Comparison of ENCODE assay signal across 8 cellular contexts in genomic region chr22:18954333-18954732, GRCh38. TPM values are rescaled to one million over a fixed set of nuclear protein-coding genes. Genes with fewer than 3 reads are reported as not detected.
A peak's percentile ranks its signal among the peaks of the same experiment; 100 is the strongest.
DNase-seq lines count a peak whose midpoint lies in the region; ATAC-seq and TF ChIP-seq lines count a peak whose summit lies in the region.

No MANE protein-coding gene starts in this region.

- no peak overlapping the region for H3K27ac ChIP-seq in coronary artery

- no peaks in the 10 kb centered on the region for H3K9me3 Mint-ChIP-seq in activated CD4-positive, alpha-beta T cell treated with anti-CD3 and anti-CD28 coated beads, Interleukin-2, amount 10 ng/mL, durations not matched to agents 24 days and 14 days

- DNase-seq in NCI-H2081 (lab: John Stamatoyannopoulos, UW), result peak; percentile 15 to 44
- DNase-seq in NCI-H2081 treated with DMSO at 0.1 percent for 48 hours (lab: John Stamatoyannopoulos, UW), result no peak
- DNase-seq in NCI-H1105 treated with DMSO at 0.1 percent for 48 hours (lab: John Stamatoyannopoulos, UW), result peak; percentile 20
- peak; percentile 88 for DNase-seq in activated CD4-positive, alpha-beta T cell treated with anti-CD3 and anti-CD28 coated beads, Interleukin-2, amount 10 ng/mL, durations not matched to agents 24 days and 14 days
- DNase-seq in coronary artery (ENCODE audit: low spot score), result no peak
- peak; percentile 45 to 92 for DNase-seq in lower leg skin (ENCODE audit: low spot score in 2 of 2)
- DNase-seq in stimulated activated CD4-positive, alpha-beta T cell treated with anti-CD3 and anti-CD28 coated beads, TNF-alpha, amount 100 ng/mL, for 48 hours (ENCODE audit: low read depth in 3 of 3), result peak; percentile 19 to 40 (median 36)

- no peak for ATAC-seq in HG03439 (IDR thresholded peaks at IDR 0.05; ENCODE audit: unreplicated experiment)

- H3K4me3 ChIP-seq in coronary artery, result no peak overlapping the region
- H3K4me3 ChIP-seq in lower leg skin (ENCODE audit: low read depth, poor library complexity, severe bottlenecking), result no peak overlapping the region

- peak; percentile 71 for TF ChIP-seq CTCF in coronary artery (IDR thresholded peaks at IDR 0.05)
- TF ChIP-seq CTCF in lower leg skin (IDR thresholded peaks at IDR 0.05), result no peak

- TF ChIP-seq POLR2A in lower leg skin (IDR thresholded peaks at IDR 0.05), result no peak

- H3K4me3 Mint-ChIP-seq in activated CD4-positive, alpha-beta T cell treated with anti-CD3 and anti-CD28 coated beads, Interleukin-2, amount 10 ng/mL, durations not matched to agents 24 days and 14 days, result no peak overlapping the region

- no peak overlapping the region for H3K27ac Mint-ChIP-seq in activated CD4-positive, alpha-beta T cell treated with anti-CD3 and anti-CD28 coated beads, Interleukin-2, amount 10 ng/mL, durations not matched to agents 24 days and 14 days

- 0 to 2% methylated on average over 5 to 6 of the region's 10 CpGs for WGBS in lower leg skin, 2 donors

- no peaks in the 10 kb centered on the region for H3K36me3 Mint-ChIP-seq in activated CD4-positive, alpha-beta T cell treated with anti-CD3 and anti-CD28 coated beads, Interleukin-2, amount 10 ng/mL, durations not matched to agents 24 days and 14 days (ENCODE audit: low read depth)

- intact Hi-C loops in activated CD4-positive, alpha-beta T cell treated with anti-CD3 and anti-CD28 coated beads, Interleukin-2, amount 10 ng/mL, durations not matched to agents 24 days and 14 days (cut with micrococcal nuclease), result no loop called here
- intact Hi-C loops in lower leg skin (cut with DNase I; ENCODE audit: low total_unique reads), result no loop called here

- H3K4me1 Mint-ChIP-seq in activated CD4-positive, alpha-beta T cell treated with anti-CD3 and anti-CD28 coated beads, Interleukin-2, amount 10 ng/mL, durations not matched to agents 24 days and 14 days, result peaks cover 2% of the 10 kb centered on the region

- peaks cover 4% of the 10 kb centered on the region for H3K27me3 Mint-ChIP-seq in activated CD4-positive, alpha-beta T cell treated with anti-CD3 and anti-CD28 coated beads, Interleukin-2, amount 10 ng/mL, durations not matched to agents 24 days and 14 days

RNA-seq across cellular contexts. Expression of gene PRODH, which starts 18.2 kb away (rescaled TPM):
- total RNA-seq in activated CD4-positive, alpha-beta T cell treated with anti-CD3 and anti-CD28 coated beads, Interleukin-2, amount 10 ng/mL, durations not matched to agents 24 days and 14 days, result 0.83 and 0.98 TPM in 2 replicates
- total RNA-seq in lower leg skin, result 100 to 1,000 TPM in 1 of 4 donors, 10 to 100 TPM in 3; 22.6 to 109 (median 37.2) TPM

RNA-seq across cellular contexts. Expression of gene DGCR6, which starts 48.2 kb away (rescaled TPM):
- total RNA-seq in activated CD4-positive, alpha-beta T cell treated with anti-CD3 and anti-CD28 coated beads, Interleukin-2, amount 10 ng/mL, durations not matched to agents 24 days and 14 days, result 1.3 and 1.5 TPM in 2 replicates
- 1 to 10 TPM; 2.4 to 7.4 (median 5.5) TPM for total RNA-seq in lower leg skin

Comparison
In these comparisons a context has a peak if more than half of its experiments do, and no peak if none do; other contexts are left out.
1. DNase-seq: peak in NCI-H2081 (2 of 2), NCI-H1105 treated with DMSO at 0.1 percent for 48 hours (single experiment), activated CD4-positive, alpha-beta T cell treated with anti-CD3 and anti-CD28 coated beads, Interleukin-2, amount 10 ng/mL, durations not matched to agents 24 days and 14 days (single experiment), lower leg skin (2 of 2) and stimulated activated CD4-positive, alpha-beta T cell treated with anti-CD3 and anti-CD28 coated beads, TNF-alpha, amount 100 ng/mL, for 48 hours (3 of 3); none in NCI-H2081 treated with DMSO at 0.1 percent for 48 hours (single experiment) and coronary artery (single experiment).
2. RNA of gene PRODH, which starts 18.2 kb away (total RNA-seq): 22.6 to 109 TPM in lower leg skin; 0.83 to 0.98 TPM in activated CD4-positive, alpha-beta T cell treated with anti-CD3 and anti-CD28 coated beads, Interleukin-2, amount 10 ng/mL, durations not matched to agents 24 days and 14 days; every median in the first group is over 10 times any median in the second.